30 cellular contexts compared by ENCODE assay signal in the genomic region with DNA sequence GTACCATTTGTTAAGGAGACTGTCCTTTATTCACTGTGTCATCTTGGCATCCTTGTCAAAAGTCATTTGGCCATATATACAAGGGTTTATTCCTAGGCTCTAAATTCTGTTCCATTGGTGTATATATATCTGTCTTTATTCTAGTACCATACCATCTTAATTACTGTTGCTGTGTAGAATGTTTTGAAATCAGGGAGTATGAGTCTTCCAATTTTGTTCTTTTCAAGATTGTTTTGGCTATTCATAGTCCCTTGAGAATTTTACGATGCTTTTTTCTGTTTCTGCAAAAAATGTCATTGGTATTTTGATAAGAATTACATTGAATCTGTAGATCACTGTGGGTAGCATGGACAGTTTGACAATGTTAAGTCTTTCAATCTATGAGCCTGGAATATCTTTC.
"Had no signal": no experiment of that assay in that cellular context is flagged by ENCODE, and none has a peak within 500 bp of the region (broad histone marks: within the 10 kb centered on the region; RNA-seq: fewer than 3 reads in every experiment).

No MANE protein-coding gene starts in this region.

- H3K27ac ChIP-seq: cardiac muscle cell, Peyer's patch, SJSA1 had no signal

- H3K27ac Mint-ChIP-seq: activated CD4-positive, alpha-beta T cell treated with anti-CD3 and anti-CD28 coated beads, Interleukin-2, amount 10 ng/mL, durations not matched to agents 24 days and 14 days; activated CD8-positive, alpha-beta T cell treated with anti-CD3 and anti-CD28 coated beads, Interleukin-2, amount 10 ng/mL, durations not matched to agents 7 days and 5 days; activated naive CD8-positive, alpha-beta T cell treated with anti-CD3 and anti-CD28 coated beads for 36 hours; T-helper 1 cell treated with Interleukin-12 subunit alpha and Interleukin-12 subunit beta and Interleukin-4 antibody, amounts not matched to agents 30 μg/mL and 1 μg/mL, for 36 hours; T-helper 2 cell treated with Interferon-gamma antibody and Interleukin-4, amounts not matched to agents 5 μg/mL and 100 μg/mL, for 36 hours had no signal

- H3K27me3 ChIP-seq: cardiac muscle cell, Peyer's patch, SJSA1 had no signal

- H3K9me3 ChIP-seq: Peyer's patch, SJSA1, SK-N-SH had no signal

- H3K4me1 ChIP-seq: Peyer's patch had no signal

- H3K27me3 Mint-ChIP-seq: activated CD4-positive, alpha-beta T cell treated with anti-CD3 and anti-CD28 coated beads, Interleukin-2, amount 10 ng/mL, durations not matched to agents 24 days and 14 days; activated naive CD8-positive, alpha-beta T cell treated with anti-CD3 and anti-CD28 coated beads for 36 hours; central memory CD8-positive, alpha-beta T cell had no signal

- ATAC-seq: activated CD8-positive, alpha-beta T cell treated with anti-CD3 and anti-CD28 coated beads, Interleukin-2, amount 10 ng/mL, durations not matched to agents 7 days and 5 days; activated T-cell treated with anti-CD3 and anti-CD28 coated beads, Interleukin-2, amount 50 U/mL, for 4 hours had no signal

- DNase-seq: activated CD4-positive, alpha-beta T cell treated with anti-CD3 and anti-CD28 coated beads, Interleukin-2, amount 10 ng/mL, durations not matched to agents 24 days and 14 days; activated CD4-positive, alpha-beta T cell treated with anti-CD3 and anti-CD28 coated beads, Interleukin-2, amount 50 U/mL, for 48 hours; activated CD8-positive, alpha-beta T cell treated with anti-CD3 and anti-CD28 coated beads, Interleukin-2, amount 10 ng/mL, durations not matched to agents 7 days and 5 days; activated effector memory CD4-positive, alpha-beta T cell treated with anti-CD3 and anti-CD28 coated beads, Interleukin-2, amount 50 U/mL, for 16 hours; activated naive CD4-positive, alpha-beta T cell; activated naive CD4-positive, alpha-beta T cell treated with anti-CD3 and anti-CD28 coated beads, Interleukin-2, amount 50 U/mL, for 16 hours; activated naive CD8-positive, alpha-beta T cell treated with anti-CD3 and anti-CD28 coated beads for 36 hours; activated T-cell treated with anti-CD3 and anti-CD28 coated beads, Interleukin-2, amount 50 U/mL, for 4 hours; amniotic stem cell; aorta; Karpas-422; KBM-7; NCI-H1048; NCI-H1105 treated with DMSO at 0.1 percent for 48 hours; NCI-H1436; NCI-H1694; NCI-H1930; NCI-H2081 treated with DMSO at 0.1 percent for 48 hours; NCI-H345; NCI-H524 treated with DMSO at 0.1 percent for 48 hours; Peyer's patch; RPMI8226; SHP77 treated with DMSO at 0.1 percent for 48 hours; SK-N-SH had no signal

- H3K9me3 Mint-ChIP-seq: central memory CD8-positive, alpha-beta T cell had no signal

- H3K4me3 ChIP-seq: cardiac muscle cell, Peyer's patch, SJSA1 had no signal

- H3K4me3 Mint-ChIP-seq: activated CD4-positive, alpha-beta T cell treated with anti-CD3 and anti-CD28 coated beads, Interleukin-2, amount 10 ng/mL, durations not matched to agents 24 days and 14 days; activated CD8-positive, alpha-beta T cell treated with anti-CD3 and anti-CD28 coated beads, Interleukin-2, amount 10 ng/mL, durations not matched to agents 7 days and 5 days; activated naive CD8-positive, alpha-beta T cell treated with anti-CD3 and anti-CD28 coated beads for 36 hours; activated T-cell treated with anti-CD3 and anti-CD28 coated beads, Interleukin-2, amount 50 U/mL, for 4 hours; central memory CD8-positive, alpha-beta T cell; T-helper 1 cell treated with Interleukin-12 subunit alpha and Interleukin-12 subunit beta and Interleukin-4 antibody, amounts not matched to agents 30 μg/mL and 1 μg/mL, for 36 hours; T-helper 2 cell treated with Interferon-gamma antibody and Interleukin-4, amounts not matched to agents 5 μg/mL and 100 μg/mL, for 36 hours had no signal

- H3K36me3 ChIP-seq: cardiac muscle cell, Peyer's patch had no signal

- FAIRE-seq: TTC549 had no signal
